ENCODE assay signal across 20 cellular contexts in the genomic region with DNA sequence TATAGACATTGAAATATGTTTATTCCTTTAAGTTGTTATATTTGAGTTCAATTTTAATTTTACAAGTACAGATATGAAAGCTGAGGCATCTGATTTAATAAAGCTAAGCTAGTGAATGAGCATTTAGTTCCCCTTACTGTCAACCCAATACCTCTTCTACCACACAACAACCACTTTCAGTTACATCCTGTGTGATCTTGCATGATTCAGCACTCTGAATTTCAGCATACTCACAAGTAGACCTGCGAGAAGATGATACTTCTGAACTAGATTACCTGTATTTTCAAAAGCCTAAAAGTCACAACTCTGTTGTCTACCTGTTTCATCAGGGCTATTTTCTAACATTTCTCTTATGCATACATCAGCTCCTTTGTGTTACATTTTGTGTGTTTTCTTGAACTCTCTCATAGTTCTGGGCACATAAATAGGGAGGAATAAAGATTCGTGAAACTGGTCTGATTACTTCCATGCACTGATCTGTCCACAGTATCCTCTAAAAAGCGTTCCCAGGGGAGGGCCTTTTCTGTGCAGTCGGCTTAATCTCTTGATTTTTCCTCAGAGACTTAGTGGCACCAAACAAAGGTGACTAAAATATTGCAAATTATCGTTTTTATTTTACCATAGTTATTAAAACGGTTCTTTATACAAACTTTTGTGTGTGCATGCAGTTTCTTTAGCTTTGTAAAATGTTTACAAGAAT.
DNase-seq lines count a peak whose midpoint lies in the region; ATAC-seq and TF ChIP-seq lines count a peak whose summit lies in the region.
"Had no signal": no experiment of that assay in that cellular context is flagged by ENCODE, and none has a peak within 500 bp of the region (broad histone marks: within the 10 kb centered on the region; RNA-seq: fewer than 3 reads in every experiment).

No MANE protein-coding gene starts in this region.

- no peak overlapping the region for H3K27ac ChIP-seq in HCT116 (ENCODE audit: low read depth, low read length)
- no peak overlapping the region for H3K27ac ChIP-seq in upper lobe of right lung
- H3K27ac ChIP-seq: BLaER1, body of pancreas, pancreas, upper lobe of left lung had no signal

- TF ChIP-seq RAD21 in HCT116 (IDR thresholded peaks at IDR 0.05; ENCODE audit: low read depth) = no peak

- peak overlapping the region; percentile 94 for H2AFZ ChIP-seq in HCT116 (ENCODE audit: low read depth, low read length, poor library complexity, severe bottlenecking)

- POLR2A ChIA-PET in HCT116 (lab: Charles Lee) = no interaction called here

- RAD21 ChIA-PET in HCT116 (lab: Charles Lee; ENCODE audit: low non-redundant PET in 1 of 2, low total read pairs in 2 of 2, uncharacterized antibody in 2 of 2, unreplicated experiment in 2 of 2) = no interaction called here

- no peak for TF ChIP-seq POLR2A in HCT116 (IDR thresholded peaks at IDR 0.05; ENCODE audit: borderline replicate concordance, extremely low read depth, insufficient read depth, insufficient read length)

- no peaks in the 10 kb centered on the region; the same call in 1 of the 2 replicates for H3K9me2 ChIP-seq in HCT116 (ENCODE audit: insufficient read depth)

- CTCF ChIA-PET in HCT116 (lab: Charles Lee) = no interaction called here

- intact Hi-C loops in HCT116 (cut with micrococcal nuclease) = no loop called here
- intact Hi-C loops in upper lobe of right lung (cut with DNase I) = no loop called here

- H3K9ac ChIP-seq in HCT116 (ENCODE audit: low read length) = no peak overlapping the region
- H3K9ac ChIP-seq: BLaER1 had no signal

- ATAC-seq in HCT116 (no peak), upper lobe of right lung (no peak)
- ATAC-seq: activated CD8-positive, alpha-beta memory T cell treated with anti-CD3 and anti-CD28 coated beads, Interleukin-2, amount 10 ng/mL, durations not matched to agents 7 days and 5 days; body of pancreas; pancreas had no signal

- no peaks in the 10 kb centered on the region for H4K20me1 ChIP-seq in HCT116 (ENCODE audit: insufficient read depth)
- H4K20me1 ChIP-seq: BLaER1 had no signal

- H3K4me1 ChIP-seq in BE2C (peaks cover 6% of the 10 kb centered on the region), HCT116 (ENCODE audit: control insufficient read depth in 1 of 2, insufficient read depth in 2 of 2, low read length in 2 of 2) (peaks cover 0 to 4% of the 10 kb centered on the region in 2 experiments; a peak in 1 of 4 replicates), upper lobe of right lung (no peaks in the 10 kb centered on the region)
- H3K4me1 ChIP-seq: BLaER1, body of pancreas, pancreas, upper lobe of left lung had no signal

- TF ChIP-seq CTCF in BE2C (IDR thresholded peaks at IDR 0.05; ENCODE audit: low read depth, low read length) = no peak
- TF ChIP-seq CTCF in HCT116 (IDR thresholded peaks at IDR 0.05 in 2 of 3, conservative IDR thresholded peaks at IDR 0.05 in 1 of 3; ENCODE audit: borderline replicate concordance in 1 of 3, insufficient read depth in 1 of 3, low read depth in 2 of 3, low read length in 2 of 3) = no peak
- no peak for TF ChIP-seq CTCF in choroid plexus epithelial cell (conservative IDR thresholded peaks at IDR 0.05; ENCODE audit: low read depth, low read length)
- TF ChIP-seq CTCF in upper lobe of right lung (IDR thresholded peaks at IDR 0.05) = no peak

- no peak overlapping the region for H3K4me2 ChIP-seq in HCT116 (ENCODE audit: low read length)
- H3K4me2 ChIP-seq: BLaER1 had no signal

- H3K4me3 ChIP-seq in BE2C (ENCODE audit: low read depth, low read length) (no peak overlapping the region), HCT116 (replicated peaks in 1 of 2; ENCODE audit: low read depth in 1 of 2, low read length in 2 of 2) (no peak overlapping the region), choroid plexus epithelial cell (ENCODE audit: low read depth, low read length) (no peak overlapping the region), upper lobe of right lung (no peak overlapping the region)
- H3K4me3 ChIP-seq: BLaER1, body of pancreas, MG63, pancreas, upper lobe of left lung had no signal

- no peaks in the 10 kb centered on the region for H3K79me2 ChIP-seq in HCT116 (ENCODE audit: insufficient read depth, low read length)

- no peaks in the 10 kb centered on the region for H3K36me3 ChIP-seq in BE2C
- no peaks in the 10 kb centered on the region for H3K36me3 ChIP-seq in HCT116 (ENCODE audit: control insufficient read depth in 1 of 2, insufficient read depth in 2 of 2, low read length in 2 of 2)
- no peaks in the 10 kb centered on the region for H3K36me3 ChIP-seq in upper lobe of right lung
- H3K36me3 ChIP-seq: BLaER1, MG63, pancreas, upper lobe of left lung had no signal

- no TSS peak for BruUV-seq in HCT116 (replicated peaks; lab: Mats Ljungman, UMichigan)

- H3K9me3 ChIP-seq in BE2C (no peaks in the 10 kb centered on the region), HCT116 (ENCODE audit: control insufficient read depth in 1 of 2, insufficient read depth in 1 of 2, low read depth in 1 of 2, low read length in 2 of 2) (no peaks in the 10 kb centered on the region), upper lobe of right lung (no peaks in the 10 kb centered on the region)
- H3K9me3 ChIP-seq: BLaER1, body of pancreas, pancreas, upper lobe of left lung had no signal

- H3K27me3 ChIP-seq in BE2C = no peaks in the 10 kb centered on the region
- H3K27me3 ChIP-seq in HCT116 (ENCODE audit: insufficient read depth, low read length) = no peaks in the 10 kb centered on the region
- no peaks in the 10 kb centered on the region for H3K27me3 ChIP-seq in upper lobe of right lung
- H3K27me3 ChIP-seq: BLaER1, body of pancreas, MG63, pancreas, upper lobe of left lung had no signal

- DNase-seq in BE2C (peak; percentile 44), HCT116 (ENCODE audit: low read depth, low spot score) (no peak), OCI-M1 (lab: John Stamatoyannopoulos, UW) (peak; percentile 85), choroid plexus epithelial cell (ENCODE audit: low read depth) (peak; percentile 9), HuH-7.5 (ENCODE audit: low spot score) (no peak), AG08395 (ENCODE audit: low spot score) (no peak), upper lobe of right lung (no peak)
- DNase-seq in activated naive CD4-positive, alpha-beta T cell treated with Interleukin-2 at 50 U/mL for 16 hours = no peak
- DNase-seq: activated B cell treated with CpG ODN at 0.5 μM for 24 hours; activated CD8-positive, alpha-beta memory T cell treated with anti-CD3 and anti-CD28 coated beads, Interleukin-2, amount 10 ng/mL, durations not matched to agents 7 days and 5 days; activated gamma-delta T cell; body of pancreas; hypothalamus; MG63; pancreas; small intestine; stimulated activated naive CD4-positive, alpha-beta T cell; SW 1271; upper lobe of left lung had no signal

TF ChIP-seq in HCT116, 20 proteins besides CTCF, POLR2A, EP300 and RAD21:
- TF ChIP-seq CBX3 (IDR thresholded peaks at IDR 0.05; ENCODE audit: low read depth) (no peak), POLR2AphosphoS5 (IDR thresholded peaks at IDR 0.05; ENCODE audit: low read depth, low read length) (no peak), EGR1 (IDR thresholded peaks at IDR 0.05; ENCODE audit: low read depth) (no peak), SIN3A (IDR thresholded peaks at IDR 0.05; ENCODE audit: low read depth) (no peak)
TF ChIP-seq in HCT116: peak in this region for 0.

Comparison
In these comparisons a context has a peak if more than half of its experiments do, and no peak if none do; other contexts are left out.
1. DNase-seq: peak in BE2C (single experiment), OCI-M1 (single experiment) and choroid plexus epithelial cell (single experiment); none in HCT116 (single experiment), HuH-7.5 (single experiment), AG08395 (single experiment), upper lobe of right lung (single experiment) and activated naive CD4-positive, alpha-beta T cell treated with Interleukin-2 at 50 U/mL for 16 hours (single experiment).